1 cellular context compared by ENCODE assay signal in genomic region chr1:145996433-145997155, GRCh38.
TF ChIP-seq lines count a peak whose summit lies in the region.

TXNIP (minus strand) TSS chr1:145996579; CDS start chr1:145996266, 313 bp downstream.

TF ChIP-seq in HepG2, 621 proteins besides CTCF, POLR2A, EP300 and RAD21 (continued from another document and continues in another):
- TF ChIP-seq ZHX2 (IDR thresholded peaks at IDR 0.05; ENCODE audit: low read depth) (peak; percentile 79), ZHX2 (CRISPR knock-in tag; IDR thresholded peaks at IDR 0.05; ENCODE audit: borderline replicate concordance) (no peak), ZFP62 (CRISPR knock-in tag; IDR thresholded peaks at IDR 0.05) (no peak), LCORL (IDR thresholded peaks at IDR 0.05) (no peak), LCORL (CRISPR knock-in tag; IDR thresholded peaks at IDR 0.05) (peak; percentile 76), GATAD1 (CRISPR knock-in tag; IDR thresholded peaks at IDR 0.05) (peak; percentile 59), PBX2 (CRISPR knock-in tag; IDR thresholded peaks at IDR 0.05) (0 out of 2 replicates have a peak, but pooled peaks have one; percentile 17), ATF4 (CRISPR knock-in tag; IDR thresholded peaks at IDR 0.05) (peak in 1 of 2 experiments; percentile 63; a peak in 1 of 4 replicates), ZFX (CRISPR knock-in tag; IDR thresholded peaks at IDR 0.05; ENCODE audit: low read depth) (peak; percentile 81), ZNF383 (CRISPR knock-in tag; IDR thresholded peaks at IDR 0.05; ENCODE audit: borderline replicate concordance) (peak; percentile 73; the same call in 1 of the 2 replicates), ZNF691 (CRISPR knock-in tag; IDR thresholded peaks at IDR 0.05; ENCODE audit: borderline replicate concordance, low read depth) (0 out of 2 replicates have a peak, but pooled peaks have one; percentile 27), MIER3 (CRISPR knock-in tag; IDR thresholded peaks at IDR 0.05; ENCODE audit: borderline replicate concordance) (peak; percentile 99), HNF4A (CRISPR knock-in tag; IDR thresholded peaks at IDR 0.05) (peak; percentile 77), MEF2D (CRISPR knock-in tag; IDR thresholded peaks at IDR 0.05) (peak; percentile 97), ZHX1 (CRISPR knock-in tag; IDR thresholded peaks at IDR 0.05; ENCODE audit: low read depth) (peak; percentile 84), ZNF362 (CRISPR knock-in tag; IDR thresholded peaks at IDR 0.05; ENCODE audit: borderline replicate concordance) (peak; percentile 79; the same call in 1 of the 2 replicates), ZNF687 (CRISPR knock-in tag; IDR thresholded peaks at IDR 0.05) (peak; percentile 95), NRL (CRISPR knock-in tag; IDR thresholded peaks at IDR 0.05; ENCODE audit: borderline replicate concordance) (peak; percentile 82; the same call in 1 of the 2 replicates), ADNP (CRISPR knock-in tag; IDR thresholded peaks at IDR 0.05) (no peak), ARNTL (CRISPR knock-in tag; IDR thresholded peaks at IDR 0.05) (peak; percentile 96), REST (IDR thresholded peaks at IDR 0.05; ENCODE audit: borderline replicate concordance in 1 of 2, low read depth in 1 of 2, low read length in 2 of 2) (peak in 1 of 2 experiments; percentile 74; a peak in 1 of 4 replicates), ZNF441 (CRISPR knock-in tag; IDR thresholded peaks at IDR 0.05; ENCODE audit: borderline replicate concordance) (no peak; the same call in 1 of the 2 replicates), ZNF652 (CRISPR knock-in tag; IDR thresholded peaks at IDR 0.05; ENCODE audit: borderline replicate concordance, low read depth) (peak; percentile 51; the same call in 1 of the 2 replicates), BORCS8-MEF2B (CRISPR knock-in tag; IDR thresholded peaks at IDR 0.05) (peak; percentile 83), HDAC6 (IDR thresholded peaks at IDR 0.05; ENCODE audit: low read depth, low read length) (no peak), POLR2AphosphoS2 (IDR thresholded peaks at IDR 0.05; ENCODE audit: low read depth, low read length) (peak; percentile 97), RFXAP (CRISPR knock-in tag; IDR thresholded peaks at IDR 0.05; ENCODE audit: borderline replicate concordance) (peak; percentile 90), RNF219 (CRISPR knock-in tag; IDR thresholded peaks at IDR 0.05) (peak; percentile 58; the same call in 1 of the 2 replicates), MED8 (CRISPR knock-in tag; IDR thresholded peaks at IDR 0.05; ENCODE audit: insufficient replicate concordance) (peak; percentile 99)
